Comparison of ENCODE assay signal across 21 cellular contexts in genomic region chr1:95146637-95147036, GRCh38. TPM values are rescaled to one million over a fixed set of nuclear protein-coding genes. Genes with fewer than 3 reads are reported as not detected.
DNase-seq lines count a peak whose midpoint lies in the region; ATAC-seq lines count a peak whose summit lies in the region.
"Had no signal": no experiment of that assay in that cellular context is flagged by ENCODE, and none has a peak within 500 bp of the region (broad histone marks: within the 10 kb centered on the region; RNA-seq: fewer than 3 reads in every experiment).

No MANE protein-coding gene starts in this region.

- H3K27ac Mint-ChIP-seq in stimulated activated naive CD8-positive, alpha-beta T cell treated with anti-CD3 and anti-CD28 coated beads, Interleukin-15, amount 100 ng/mL, for 72 hours, result no peak overlapping the region
- H3K27ac Mint-ChIP-seq: activated CD8-positive, alpha-beta T cell treated with anti-CD3 and anti-CD28 coated beads, Interleukin-2, amount 10 ng/mL, durations not matched to agents 7 days and 5 days; activated T-helper 17 cell treated with anti-CD3 and anti-CD28 coated beads, Interleukin-2, amount 50 U/mL, for 72 hours; CD14-positive monocyte had no signal

- no peaks in the 10 kb centered on the region for H3K9me3 Mint-ChIP-seq in stimulated activated naive CD8-positive, alpha-beta T cell treated with anti-CD3 and anti-CD28 coated beads, Interleukin-15, amount 100 ng/mL, for 72 hours
- H3K9me3 Mint-ChIP-seq: activated T-helper 17 cell treated with anti-CD3 and anti-CD28 coated beads, Interleukin-2, amount 50 U/mL, for 72 hours had no signal

- peak; percentile 36 for ATAC-seq in stimulated activated naive CD8-positive, alpha-beta T cell treated with anti-CD3 and anti-CD28 coated beads, Interleukin-15, Interleukin-2, amounts not matched to agents 100 U/mL and 50 U/mL, for 24 hours
- ATAC-seq in stimulated activated naive CD8-positive, alpha-beta T cell treated with anti-CD3 and anti-CD28 coated beads, Interleukin-15, amount 100 ng/mL, for 72 hours, result no peak
- ATAC-seq in HG02884 (IDR thresholded peaks at IDR 0.05; ENCODE audit: unreplicated experiment) (peak; percentile 86), HG03520 (IDR thresholded peaks at IDR 0.05; ENCODE audit: unreplicated experiment) (peak; percentile 68), sciatic nerve (no peak)
- ATAC-seq: activated CD8-positive, alpha-beta T cell treated with anti-CD3 and anti-CD28 coated beads, Interleukin-2, amount 10 ng/mL, durations not matched to agents 7 days and 5 days; activated T-helper 17 cell treated with anti-CD3 and anti-CD28 coated beads, Interleukin-2, amount 50 U/mL, for 72 hours; upper lobe of right lung had no signal

- H3K27me3 Mint-ChIP-seq in stimulated activated naive CD8-positive, alpha-beta T cell treated with anti-CD3 and anti-CD28 coated beads, Interleukin-15, amount 100 ng/mL, for 72 hours, result no peaks in the 10 kb centered on the region
- H3K27me3 Mint-ChIP-seq: activated T-helper 17 cell treated with anti-CD3 and anti-CD28 coated beads, Interleukin-2, amount 50 U/mL, for 72 hours had no signal

- intact Hi-C loops in sciatic nerve (cut with DNase I), result no loop called here

- H3K4me1 Mint-ChIP-seq in stimulated activated naive CD8-positive, alpha-beta T cell treated with anti-CD3 and anti-CD28 coated beads, Interleukin-15, amount 100 ng/mL, for 72 hours, result no peaks in the 10 kb centered on the region
- H3K4me1 Mint-ChIP-seq: activated T-helper 17 cell treated with anti-CD3 and anti-CD28 coated beads, Interleukin-2, amount 50 U/mL, for 72 hours; CD14-positive monocyte had no signal

- DNase-seq in stimulated activated naive CD8-positive, alpha-beta T cell treated with anti-CD3 and anti-CD28 coated beads, Interleukin-15, Interleukin-2, amounts not matched to agents 100 U/mL and 50 U/mL, for 24 hours, result no peak
- DNase-seq in stimulated activated naive CD8-positive, alpha-beta T cell treated with anti-CD3 and anti-CD28 coated beads, Interleukin-15, amount 100 ng/mL, for 72 hours, result no peak
- no peak for DNase-seq in central memory CD4-positive, alpha-beta T cell
- DNase-seq in RKO (ENCODE audit: low spot score) (no peak), sciatic nerve (ENCODE audit: low spot score) (no peak), GM19240 (ENCODE audit: insufficient read length, low spot score) (no peak)
- DNase-seq: activated CD8-positive, alpha-beta T cell treated with anti-CD3 and anti-CD28 coated beads, Interleukin-2, amount 10 ng/mL, durations not matched to agents 7 days and 5 days; amniotic stem cell; DND-41; H7; left ventricle myocardium inferior; NCI-H1930; NCI-H524; OCI-M1; posterior cingulate gyrus; stimulated activated naive CD4-positive, alpha-beta T cell treated with Interleukin-2 at 50 U/mL for 16 hours; upper lobe of right lung had no signal

- H3K4me3 Mint-ChIP-seq in stimulated activated naive CD8-positive, alpha-beta T cell treated with anti-CD3 and anti-CD28 coated beads, Interleukin-15, amount 100 ng/mL, for 72 hours, result no peak overlapping the region
- H3K4me3 Mint-ChIP-seq: activated CD8-positive, alpha-beta T cell treated with anti-CD3 and anti-CD28 coated beads, Interleukin-2, amount 10 ng/mL, durations not matched to agents 7 days and 5 days; activated T-helper 17 cell treated with anti-CD3 and anti-CD28 coated beads, Interleukin-2, amount 50 U/mL, for 72 hours; CD14-positive monocyte had no signal

RNA-seq across cellular contexts. Expression of gene TLCD4, which starts 29.5 kb away (rescaled TPM):
- 27.9 TPM for total RNA-seq in sciatic nerve
- total RNA-seq: activated CD8-positive, alpha-beta T cell treated with anti-CD3 and anti-CD28 coated beads, Interleukin-2, amount 10 ng/mL, durations not matched to agents 7 days and 5 days had no signal

Comparison
In these comparisons a context has a peak if more than half of its experiments do, and no peak if none do; other contexts are left out.
1. ATAC-seq: peak in stimulated activated naive CD8-positive, alpha-beta T cell treated with anti-CD3 and anti-CD28 coated beads, Interleukin-15, Interleukin-2, amounts not matched to agents 100 U/mL and 50 U/mL, for 24 hours (single experiment), HG02884 (single experiment) and HG03520 (single experiment); none in stimulated activated naive CD8-positive, alpha-beta T cell treated with anti-CD3 and anti-CD28 coated beads, Interleukin-15, amount 100 ng/mL, for 72 hours (single experiment) and sciatic nerve (single experiment).